ENCODE assay signal across 11 cellular contexts in genomic region chr3:120773932-120774331, GRCh38. TPM values are rescaled to one million over a fixed set of nuclear protein-coding genes. Genes with fewer than 3 reads are reported as not detected.
A peak's percentile ranks its signal among the peaks of the same experiment; 100 is the strongest.
DNase-seq lines count a peak whose midpoint lies in the region; ATAC-seq and TF ChIP-seq lines count a peak whose summit lies in the region.
"Had no signal": no experiment of that assay in that cellular context is flagged by ENCODE, and none has a peak within 500 bp of the region (broad histone marks: within the 10 kb centered on the region; RNA-seq: fewer than 3 reads in every experiment).

No MANE protein-coding gene starts in this region.

- peaks cover 18% of the 10 kb centered on the region for H3K4me1 Mint-ChIP-seq in chondrocyte (ENCODE audit: low read depth)

- no peak overlapping the region for H3K27ac Mint-ChIP-seq in chondrocyte (ENCODE audit: unreplicated experiment)

- no peaks in the 10 kb centered on the region for H3K9me3 Mint-ChIP-seq in chondrocyte (ENCODE audit: low read depth)

- no peak overlapping the region for H3K4me3 Mint-ChIP-seq in chondrocyte (ENCODE audit: unreplicated experiment)

- DNase-seq in caudate nucleus (lab: John Stamatoyannopoulos, UW) (peak in 1 of 61 donors; percentile 12), NCI-H1436 (lab: John Stamatoyannopoulos, UW) (no peak), chondrocyte (ENCODE audit: low spot score) (no peak), NCI-H146 (lab: John Stamatoyannopoulos, UW) (no peak)
- no peak for DNase-seq in activated naive CD4-positive, alpha-beta T cell treated with Interleukin-2 at 50 U/mL for 16 hours
- DNase-seq: effector CD8-positive, alpha-beta T cell; NCI-H1105 treated with DMSO at 0.1 percent for 48 hours; ovary had no signal

- H3K27ac ChIP-seq in caudate nucleus (ENCODE audit: low read depth, low read length), result peak overlapping the region; percentile 55
- H3K27ac ChIP-seq: ovary had no signal

- H3K27me3 Mint-ChIP-seq in chondrocyte (ENCODE audit: low read depth), result no peaks in the 10 kb centered on the region

- ATAC-seq in GM18511 (IDR thresholded peaks at IDR 0.05; ENCODE audit: unreplicated experiment) (peak; percentile 85), GM21723 (IDR thresholded peaks at IDR 0.05; ENCODE audit: unreplicated experiment) (peak; percentile 62), HG03442 (IDR thresholded peaks at IDR 0.05; ENCODE audit: unreplicated experiment) (peak; percentile 91)

- peaks cover 7% of the 10 kb centered on the region for H3K36me3 Mint-ChIP-seq in chondrocyte (ENCODE audit: low read depth)

- no peak for TF ChIP-seq CTCF in chondrocyte (IDR thresholded peaks at IDR 0.05)

RNA-seq across cellular contexts. Expression of gene GTF2E1, which starts 31.4 kb away (rescaled TPM):
- 18.0 to 22.2 TPM (median 22.2 TPM) in 3 replicates for total RNA-seq in chondrocyte

RNA-seq across cellular contexts. Expression of gene RABL3, which starts 31.6 kb away (rescaled TPM):
- 17.0 to 22.5 TPM (median 17.1 TPM) in 3 replicates for total RNA-seq in chondrocyte
